ENCODE assay signal across 8 cellular contexts in genomic region chr1:100265931-100266830, GRCh38. TPM values are rescaled to one million over a fixed set of nuclear protein-coding genes. Genes with fewer than 3 reads are reported as not detected.
DNase-seq lines count a peak whose midpoint lies in the region; ATAC-seq and TF ChIP-seq lines count a peak whose summit lies in the region.

Gene RTCA, plus strand, starts transcription at chr1:100266216. Its CDS starts 160 bp downstream, at chr1:100266376.

- no peaks in the 10 kb centered on the region for H3K9me3 ChIP-seq in duodenal mucosa (ENCODE audit: control insufficient read depth in 1 of 2, low read length in 2 of 2)

- peak within 1 kb of the TSS; percentile 89 to 96 (median 95) for H3K27ac Mint-ChIP-seq in CD14-positive monocyte
- H3K27ac Mint-ChIP-seq in activated CD4-positive, alpha-beta memory T cell treated with anti-CD3 and anti-CD28 coated beads, Interleukin-2, amount 10 ng/mL, durations not matched to agents 7 days and 5 days = peak within 1 kb of the TSS; percentile 93

- ATAC-seq in GM19438 (IDR thresholded peaks at IDR 0.05; ENCODE audit: low read depth, unreplicated experiment) (peak; percentile 97), HG03575 (IDR thresholded peaks at IDR 0.05; ENCODE audit: extremely low read depth, insufficient number of reproducible peaks, low FRiP score, unreplicated experiment) (peak; percentile 76)

- intact Hi-C loops in CD14-positive monocyte (cut with micrococcal nuclease) (loop anchor here (5.0 to 10.0 kb wide), 5 partner anchors 34 to 229 kb away; partner anchors contain the start of genes CDC14A (in 2 of the 2), SASS6 (in 2 of the 2) and TRMT13 (in 2 of the 2)), lower leg skin (cut with DNase I; ENCODE audit: low total_unique reads) (no loop called here)

- no peaks in the 10 kb centered on the region for H3K27me3 ChIP-seq in duodenal mucosa (ENCODE audit: control insufficient read depth in 1 of 2, insufficient read depth in 2 of 2, low read length in 2 of 2)

- WGBS in lower leg skin, 2 donors = 0% methylated on average over 50 to 56 of the region's 56 CpGs

- peak within 1 kb of the TSS; percentile 89 to 97 for H3K9ac ChIP-seq in duodenal mucosa (ENCODE audit: low read depth in 1 of 2, low read length in 2 of 2)

- H3K4me3 ChIP-seq in duodenal mucosa (ENCODE audit: low read depth in 1 of 2, low read length in 2 of 2) (peak within 1 kb of the TSS; percentile 98 to 99), lower leg skin (ENCODE audit: low read depth, poor library complexity, severe bottlenecking) (peak within 1 kb of the TSS; percentile 96)

- peak within 1 kb of the TSS; percentile 99 for H3K4me3 Mint-ChIP-seq in CD14-positive monocyte
- H3K4me3 Mint-ChIP-seq in activated CD4-positive, alpha-beta memory T cell treated with anti-CD3 and anti-CD28 coated beads, Interleukin-2, amount 10 ng/mL, durations not matched to agents 7 days and 5 days = peak within 1 kb of the TSS; percentile 98

- no peaks in the 10 kb centered on the region for H3K27me3 Mint-ChIP-seq in CD14-positive monocyte (ENCODE audit: low read depth in 3 of 3)
- peaks cover 3% of the 10 kb centered on the region for H3K27me3 Mint-ChIP-seq in activated CD4-positive, alpha-beta memory T cell treated with anti-CD3 and anti-CD28 coated beads, Interleukin-2, amount 10 ng/mL, durations not matched to agents 7 days and 5 days

- TF ChIP-seq CTCF in CD14-positive monocyte (IDR thresholded peaks at IDR 0.05) (no peak), lower leg skin (IDR thresholded peaks at IDR 0.05) (no peak)

- peaks cover 44 to 52% of the 10 kb centered on the region in 2 donors for H3K36me3 Mint-ChIP-seq in CD14-positive monocyte
- H3K36me3 Mint-ChIP-seq in activated CD4-positive, alpha-beta memory T cell treated with anti-CD3 and anti-CD28 coated beads, Interleukin-2, amount 10 ng/mL, durations not matched to agents 7 days and 5 days (ENCODE audit: low read depth) = peaks cover 55% of the 10 kb centered on the region

- peaks cover 14 to 21% of the 10 kb centered on the region in 2 donors for H3K4me1 ChIP-seq in duodenal mucosa (ENCODE audit: control insufficient read depth in 1 of 2, insufficient read depth in 2 of 2, low read length in 2 of 2)

- POLR2A ChIA-PET in activated CD4-positive, alpha-beta memory T cell treated with anti-CD3 and anti-CD28 coated beads, Interleukin-2, amount 10 ng/mL, durations not matched to agents 7 days and 5 days (lab: Charles Lee) = interaction anchor here (0.6 to 7.5 kb wide), 47 partner anchors 8 to 629 kb away, joined by 3 to 96 read pairs (median 5); partner anchors contain the start of genes CDC14A, DBT, EXTL2 and SASS6

- peak within 1 kb of the TSS; percentile 81 for H3K27ac ChIP-seq in duodenal mucosa (ENCODE audit: low read depth, low read length)

- peaks cover 32% of the 10 kb centered on the region for H3K4me1 Mint-ChIP-seq in CD14-positive monocyte
- peaks cover 45% of the 10 kb centered on the region for H3K4me1 Mint-ChIP-seq in activated CD4-positive, alpha-beta memory T cell treated with anti-CD3 and anti-CD28 coated beads, Interleukin-2, amount 10 ng/mL, durations not matched to agents 7 days and 5 days

- TF ChIP-seq POLR2A in lower leg skin (IDR thresholded peaks at IDR 0.05) = no peak

- peaks cover 14 to 22% of the 10 kb centered on the region in 2 donors for H3K36me3 ChIP-seq in duodenal mucosa (ENCODE audit: control insufficient read depth in 1 of 2, insufficient read depth in 2 of 2, low read length in 2 of 2)

- CTCF ChIA-PET in activated CD4-positive, alpha-beta memory T cell treated with anti-CD3 and anti-CD28 coated beads, Interleukin-2, amount 10 ng/mL, durations not matched to agents 7 days and 5 days (lab: Charles Lee) = interaction anchor here (0.8 to 2.8 kb wide), 15 partner anchors 16 to 228 kb away, joined by 3 to 21 read pairs (median 4); partner anchors contain the start of genes CDC14A, DBT, SASS6 and TRMT13

- peaks cover 12 to 26% (median 16%) of the 10 kb centered on the region in 7 donors for H3K9me3 Mint-ChIP-seq in CD14-positive monocyte
- peaks cover 8% of the 10 kb centered on the region for H3K9me3 Mint-ChIP-seq in activated CD4-positive, alpha-beta memory T cell treated with anti-CD3 and anti-CD28 coated beads, Interleukin-2, amount 10 ng/mL, durations not matched to agents 7 days and 5 days

- peak; percentile 98 for DNase-seq in CD14-positive monocyte (ENCODE audit: low spot score)
- DNase-seq in NCI-H82 treated with DMSO at 0.1 percent for 48 hours (lab: John Stamatoyannopoulos, UW; ENCODE audit: unreplicated experiment) = peak; percentile 86
- peak; percentile 96 for DNase-seq in activated CD4-positive, alpha-beta memory T cell treated with anti-CD3 and anti-CD28 coated beads, Interleukin-2, amount 10 ng/mL, durations not matched to agents 7 days and 5 days
- peak; percentile 96 to 99 for DNase-seq in lower leg skin (ENCODE audit: low spot score in 2 of 2)
- DNase-seq in stimulated activated CD4-positive, alpha-beta T cell treated with anti-CD3 and anti-CD28 coated beads, Interleukin-4, amount 100 ng/mL, for 48 hours (ENCODE audit: low read depth in 2 of 2) = peak; percentile 94 to 95

RNA-seq across cellular contexts. Expression of gene RTCA, which starts in this region (rescaled TPM):
- polyA plus RNA-seq in CD14-positive monocyte = 10 to 100 TPM; 11.7 to 18.3 TPM
- 10 to 100 TPM; 67.5 to 68.2 TPM for total RNA-seq in activated CD4-positive, alpha-beta memory T cell treated with anti-CD3 and anti-CD28 coated beads, Interleukin-2, amount 10 ng/mL, durations not matched to agents 7 days and 5 days
- 10 to 100 TPM; 13.0 to 26.6 (median 17.1) TPM for total RNA-seq in lower leg skin

Comparison
In these comparisons a context has a peak if more than half of its experiments do, and no peak if none do; other contexts are left out.
1. Peak in every context shown above with its lines: DNase-seq, ATAC-seq, H3K4me3 ChIP-seq and H3K27ac ChIP-seq.